8 cellular contexts compared by ENCODE assay signal in genomic region chr3:90091557-90091956, GRCh38.
DNase-seq lines count a peak whose midpoint lies in the region; ATAC-seq, FAIRE-seq and TF ChIP-seq lines count a peak whose summit lies in the region.

No MANE protein-coding gene starts in this region.

- H3K23me2 ChIP-seq in H1 (ENCODE audit: low read depth, low read length): no peaks in the 10 kb centered on the region

- H3K4me3 Mint-ChIP-seq in neural crest cell (no peak overlapping the region), immature natural killer cell (no peak overlapping the region)

- H3K27ac ChIP-seq in H1 (ENCODE audit: low read depth, low read length): no peak overlapping the region

- DNase-seq in GM10248 (ENCODE audit: extremely low spot score) (no peak), NCI-H774 (lab: John Stamatoyannopoulos, UW) (peak; percentile 2), H1 (ENCODE audit: low read depth in 1 of 2, low spot score in 2 of 2) (no peak), neural crest cell (ENCODE audit: low read depth, low spot score) (peak; percentile 26), immature natural killer cell (no peak)
- DNase-seq in stimulated activated CD4-positive, alpha-beta T cell treated with anti-CD3 and anti-CD28 coated beads, Interleukin-2, amount 100 ng/mL, for 24 hours: no peak

- no peaks in the 10 kb centered on the region for H3K36me3 ChIP-seq in H1 (ENCODE audit: control insufficient read depth in 2 of 4, insufficient read depth in 4 of 4, low read length in 3 of 4)

- no peak for TF ChIP-seq EP300 in H1 (IDR thresholded peaks at IDR 0.05; ENCODE audit: borderline replicate concordance in 1 of 2, low read depth in 2 of 2, low read length in 2 of 2)

- no peak overlapping the region for H4K5ac ChIP-seq in H1 (ENCODE audit: insufficient read length, low read depth, low read length)

- H3K14ac ChIP-seq in H1 (ENCODE audit: insufficient read length): no peak overlapping the region

- H2BK15ac ChIP-seq in H1 (ENCODE audit: low read length): no peak overlapping the region

- CTCF ChIA-PET in GM10248 (lab: Yijun Ruan, JAX) (interaction anchor here (0.9 to 3.5 kb wide), 7 partner anchors 11 to 1889 kb away, joined by 3 to 11 read pairs (median 4); no protein-coding TSS in a partner anchor), H1 (lab: Charles Lee; ENCODE audit: partially characterized antibody) (interaction anchor here (0.7 to 2.4 kb wide), 41 partner anchors 10 to 1643 kb away, joined by 3 to 19 read pairs (median 4); no protein-coding TSS in a partner anchor)

- no peak for FAIRE-seq in H1 (lab: Jason Lieb, UNC)

- H3K9me3 ChIP-seq in H1 (ENCODE audit: insufficient read depth in 2 of 2, low read depth in 1 of 2, low read length in 1 of 2): no peaks in the 10 kb centered on the region

- H3K4me1 Mint-ChIP-seq in neural crest cell (peaks cover 12% of the 10 kb centered on the region), immature natural killer cell (no peaks in the 10 kb centered on the region)

- no peak overlapping the region for H3K23ac ChIP-seq in H1 (ENCODE audit: insufficient read length)

- WGBS in H1 (ENCODE audit: extremely low coverage in 1 of 2, insufficient coverage in 1 of 2, insufficient read length in 1 of 2, insufficient replicate concordance in 2 of 2, low coverage in 1 of 2, low lambda C conversion rate in 2 of 2, missing lambda C conversion rate in 1 of 2), 2 experiments: 28% methylated on average over 2 of the region's 2 CpGs; no CpG with 5 or more reads in 1 of the 2 experiments

- H3K9me3 Mint-ChIP-seq in neural crest cell (peaks cover 2% of the 10 kb centered on the region), immature natural killer cell (peaks cover 0 to 28% (median 7%) of the 10 kb centered on the region in 6 donors)

- H3K18ac ChIP-seq in H1 (ENCODE audit: extremely low read depth, low read length): no peak overlapping the region

- H2BK5ac ChIP-seq in H1 (ENCODE audit: low read depth, low read length): no peak overlapping the region

- H4K20me1 ChIP-seq in H1 (replicated peaks in 1 of 2; ENCODE audit: control insufficient read depth in 1 of 2, insufficient read depth in 2 of 2, low read length in 2 of 2): no peaks in the 10 kb centered on the region

- peak; percentile 92 to 94 for TF ChIP-seq RAD21 in H1 (IDR thresholded peaks at IDR 0.05 in 1 of 2, conservative IDR thresholded peaks at IDR 0.05 in 1 of 2; ENCODE audit: low read depth in 2 of 2, low read length in 2 of 2)

- no peak overlapping the region for H2AK5ac ChIP-seq in H1 (ENCODE audit: low read depth, low read length)

- H3K27me3 Mint-ChIP-seq in neural crest cell (ENCODE audit: low read depth) (no peaks in the 10 kb centered on the region), immature natural killer cell (ENCODE audit: low read depth in 3 of 3) (peaks cover 0 to 6% (median 0%) of the 10 kb centered on the region in 3 donors)

- ATAC-seq in HG02981 (IDR thresholded peaks at IDR 0.05; ENCODE audit: unreplicated experiment): peak; percentile 72
- ATAC-seq in GM18907 (IDR thresholded peaks at IDR 0.05; ENCODE audit: unreplicated experiment): no peak

- H3K4ac ChIP-seq in H1 (replicated peaks; ENCODE audit: insufficient read length, low read depth, low read length): no peak overlapping the region

- no peak for TF ChIP-seq POLR2A in H1 (IDR thresholded peaks at IDR 0.05; ENCODE audit: control extremely low read depth in 1 of 2, low read depth in 2 of 2, low read length in 2 of 2)

- no peak overlapping the region for H2AFZ ChIP-seq in H1 (ENCODE audit: low read length)

- no peak overlapping the region for H3K56ac ChIP-seq in H1 (replicated peaks; ENCODE audit: insufficient read length, low read depth, low read length)

- peaks cover 0 to 3% (median 1%) of the 10 kb centered on the region in 4 experiments; a peak in 1 of 7 replicates for H3K4me1 ChIP-seq in H1 (replicated peaks in 1 of 4; ENCODE audit: control insufficient read depth in 3 of 4, insufficient read depth in 4 of 4, low read length in 3 of 4)

- H3K9ac ChIP-seq in H1 (replicated peaks in 1 of 4; ENCODE audit: extremely low read depth in 1 of 4, low read depth in 3 of 4, low read length in 3 of 4): no peak overlapping the region

- H3K27ac Mint-ChIP-seq in neural crest cell (ENCODE audit: unreplicated experiment) (no peak overlapping the region), immature natural killer cell (no peak overlapping the region)

- no peak overlapping the region for H2BK120ac ChIP-seq in H1 (replicated peaks; ENCODE audit: low read depth, low read length)

- no peak overlapping the region for H3K4me3 ChIP-seq in H1 (ENCODE audit: extremely low read depth in 1 of 4, insufficient read depth in 2 of 4, low read depth in 3 of 4, low read length in 4 of 4)

- no peak overlapping the region for H2BK20ac ChIP-seq in H1 (ENCODE audit: low read length)

- no peaks in the 10 kb centered on the region for H3K79me1 ChIP-seq in H1 (ENCODE audit: low read depth, low read length)

- H4K91ac ChIP-seq in H1 (replicated peaks; ENCODE audit: insufficient read length, low read length): no peak overlapping the region

- H2BK12ac ChIP-seq in H1 (ENCODE audit: low read depth, low read length): no peak overlapping the region

- no peaks in the 10 kb centered on the region for H3K36me3 Mint-ChIP-seq in neural crest cell (ENCODE audit: low read depth)
- H3K36me3 Mint-ChIP-seq in immature natural killer cell: no peaks in the 10 kb centered on the region

- no peak overlapping the region for H4K8ac ChIP-seq in H1 (ENCODE audit: extremely low read depth, insufficient read depth, low read length)

- H3K4me2 ChIP-seq in H1 (ENCODE audit: insufficient read depth in 1 of 2, low read depth in 2 of 2, low read length in 2 of 2): no peak overlapping the region

- POLR2A ChIA-PET in GM10248 (lab: Yijun Ruan, JAX) (no interaction called here), H1 (lab: Charles Lee; ENCODE audit: partially characterized antibody) (no interaction called here)

- no peaks in the 10 kb centered on the region for H3K79me2 ChIP-seq in H1 (ENCODE audit: control insufficient read depth in 1 of 2, insufficient read depth in 2 of 2, low read length in 2 of 2)

- H3K27me3 ChIP-seq in H1 (replicated peaks in 1 of 4; ENCODE audit: control insufficient read depth in 3 of 4, extremely low read depth in 1 of 4, insufficient read depth in 3 of 4, low read length in 3 of 4): no peaks in the 10 kb centered on the region

- peak; percentile 12 for TF ChIP-seq CTCF in GM10248 (IDR thresholded peaks at IDR 0.05; ENCODE audit: control extremely low read depth, extremely low read depth, low read depth, missing control alignments)
- peak; percentile 46 to 66 (median 53) for TF ChIP-seq CTCF in H1 (IDR thresholded peaks at IDR 0.05; ENCODE audit: control extremely low read depth in 1 of 3, insufficient read depth in 1 of 3, low read depth in 1 of 3, low read length in 3 of 3)
- TF ChIP-seq CTCF in neural crest cell (conservative IDR thresholded peaks at IDR 0.05): peak; percentile 76

TF ChIP-seq in H1, 55 proteins besides CTCF, POLR2A, EP300 and RAD21:
- no peak for TF ChIP-seq ATF2 (IDR thresholded peaks at IDR 0.05; ENCODE audit: low read length)
- no peak for TF ChIP-seq CHD1 (IDR thresholded peaks at IDR 0.05; ENCODE audit: low read depth, low read length)
- no peak for TF ChIP-seq HDAC2 (IDR thresholded peaks at IDR 0.05; ENCODE audit: borderline replicate concordance in 1 of 2, low read depth in 2 of 2, low read length in 2 of 2)
- no peak for TF ChIP-seq EZH2 (IDR thresholded peaks at IDR 0.05; ENCODE audit: low read depth, low read length, severe bottlenecking)
- TF ChIP-seq CREB1 (IDR thresholded peaks at IDR 0.05): no peak
- TF ChIP-seq SRF (IDR thresholded peaks at IDR 0.05; ENCODE audit: low read depth, low read length): no peak
- TF ChIP-seq BRCA1 (IDR thresholded peaks at IDR 0.05; ENCODE audit: low read depth, low read length): no peak
- TF ChIP-seq SP2 (IDR thresholded peaks at IDR 0.05; ENCODE audit: low read length): no peak
- TF ChIP-seq KDM1A (IDR thresholded peaks at IDR 0.05; ENCODE audit: borderline replicate concordance, low read length): no peak
- TF ChIP-seq JUN (IDR thresholded peaks at IDR 0.05; ENCODE audit: low read depth, low read length): no peak
- TF ChIP-seq FOSL1 (IDR thresholded peaks at IDR 0.05; ENCODE audit: insufficient read depth, low read depth, low read length): no peak
- TF ChIP-seq CTBP2 (IDR thresholded peaks at IDR 0.05; ENCODE audit: borderline replicate concordance, insufficient read depth, insufficient read length, low read length): no peak
- no peak for TF ChIP-seq ZNF274 (IDR thresholded peaks at IDR 0.05; ENCODE audit: borderline replicate concordance, extremely low read depth, low read length)
- no peak for TF ChIP-seq YY1 (IDR thresholded peaks at IDR 0.05; ENCODE audit: low read depth, low read length)

Comparison
In these comparisons a context has a peak if more than half of its experiments do, and no peak if none do; other contexts are left out.
1. DNase-seq: peak in NCI-H774 (single experiment) and neural crest cell (single experiment); none in GM10248 (single experiment), H1 (0 of 2), immature natural killer cell (0 of 3) and stimulated activated CD4-positive, alpha-beta T cell treated with anti-CD3 and anti-CD28 coated beads, Interleukin-2, amount 100 ng/mL, for 24 hours (0 of 2).
2. CTCF ChIP-seq: peak in every context shown above with its lines; median percentile 76 in neural crest cell; 53 in H1; 12 in GM10248.